In genomic region chrX:497201-497710, GRCh38 we compare ENCODE assay signal across 18 cellular contexts.
DNase-seq lines count a peak whose midpoint lies in the region; ATAC-seq, FAIRE-seq and TF ChIP-seq lines count a peak whose summit lies in the region.
"Had no signal": no experiment of that assay in that cellular context is flagged by ENCODE, and none has a peak within 500 bp of the region (broad histone marks: within the 10 kb centered on the region; RNA-seq: fewer than 3 reads in every experiment).

No MANE protein-coding gene starts in this region.

- no peak for ATAC-seq in upper lobe of right lung
- ATAC-seq: CD8-positive, alpha-beta T cell; GM12878 had no signal

- 0 out of 2 replicates have a peak overlapping the region, but pooled peaks have one; percentile 3 for H2AFZ ChIP-seq in H1 (ENCODE audit: low read length)
- no peak overlapping the region for H2AFZ ChIP-seq in neural progenitor cell (replicated peaks)

- DNase-seq in Daoy (ENCODE audit: low read depth) (peak; percentile 21), H1 (ENCODE audit: low read depth in 1 of 2, low spot score in 2 of 2) (no peak), neural progenitor cell (ENCODE audit: low spot score) (peak; percentile 33), upper lobe of right lung (peak; percentile 52), hypothalamus (lab: John Stamatoyannopoulos, UW) (no peak), KBM-7 (no peak), NCI-H2227 treated with DMSO at 0.1 percent for 48 hours (lab: John Stamatoyannopoulos, UW) (no peak)
- DNase-seq: 8988T; Calu3; CD8-positive, alpha-beta T cell; DMS79 treated with DMSO at 0.1 percent for 48 hours; EL; HCEC 1CT had no signal

- no peak for FAIRE-seq in H1 (lab: Jason Lieb, UNC)
- FAIRE-seq: GM12878, GM19239, H54 had no signal

- H3K4me2 ChIP-seq in H1 (ENCODE audit: insufficient read depth in 1 of 2, low read depth in 2 of 2, low read length in 2 of 2) (no peak overlapping the region), neural progenitor cell (no peak overlapping the region)
- H3K4me2 ChIP-seq: BLaER1 treated with 17β-estradiol and CSF1 and Interleukin-3, amounts not matched to agents 10 nM and 100 nM had no signal

- peaks cover 18% of the 10 kb centered on the region for H3K27me3 Mint-ChIP-seq in neural progenitor cell (ENCODE audit: insufficient read depth, low read depth)

- no peak overlapping the region for H3K14ac ChIP-seq in H1 (ENCODE audit: insufficient read length)

- peaks cover 13% of the 10 kb centered on the region for H3K23me2 ChIP-seq in H1 (ENCODE audit: low read depth, low read length)

- no peaks in the 10 kb centered on the region; a peak in 1 of 4 replicates for H3K79me2 ChIP-seq in H1 (ENCODE audit: control insufficient read depth in 1 of 2, insufficient read depth in 2 of 2, low read length in 2 of 2)
- no peaks in the 10 kb centered on the region for H3K79me2 ChIP-seq in neural progenitor cell (ENCODE audit: low read depth)

- TF ChIP-seq POLR2A in H1 (IDR thresholded peaks at IDR 0.05; ENCODE audit: control extremely low read depth in 1 of 2, low read depth in 2 of 2, low read length in 2 of 2): no peak

- H3K9ac ChIP-seq in H1 (replicated peaks in 1 of 4; ENCODE audit: extremely low read depth in 1 of 4, low read depth in 3 of 4, low read length in 3 of 4) (no peak overlapping the region), neural progenitor cell (no peak overlapping the region)
- H3K9ac ChIP-seq: BLaER1 treated with 17β-estradiol and CSF1 and Interleukin-3, amounts not matched to agents 10 nM and 100 nM had no signal

- no peak overlapping the region for H3K56ac ChIP-seq in H1 (replicated peaks; ENCODE audit: insufficient read length, low read depth, low read length)

- no peaks in the 10 kb centered on the region; a peak in 1 of 8 replicates for H3K36me3 ChIP-seq in H1 (ENCODE audit: control insufficient read depth in 2 of 4, insufficient read depth in 4 of 4, low read length in 3 of 4)
- H3K36me3 ChIP-seq in neural progenitor cell: no peaks in the 10 kb centered on the region
- no peaks in the 10 kb centered on the region for H3K36me3 ChIP-seq in upper lobe of right lung
- H3K36me3 ChIP-seq: BLaER1 treated with 17β-estradiol and CSF1 and Interleukin-3, amounts not matched to agents 10 nM and 100 nM had no signal

- no peak for TF ChIP-seq CTCF in H1 (IDR thresholded peaks at IDR 0.05; ENCODE audit: control extremely low read depth in 1 of 3, insufficient read depth in 1 of 3, low read depth in 1 of 3, low read length in 3 of 3)
- no peak for TF ChIP-seq CTCF in neural progenitor cell (IDR thresholded peaks at IDR 0.05)
- TF ChIP-seq CTCF in upper lobe of right lung (IDR thresholded peaks at IDR 0.05): no peak

- no peak overlapping the region for H4K5ac ChIP-seq in H1 (ENCODE audit: insufficient read length, low read depth, low read length)

- peaks cover 32% of the 10 kb centered on the region for H3K4me1 Mint-ChIP-seq in neural progenitor cell

- H2BK15ac ChIP-seq in H1 (ENCODE audit: low read length): no peak overlapping the region

- H3K4ac ChIP-seq in H1 (replicated peaks; ENCODE audit: insufficient read length, low read depth, low read length): no peak overlapping the region

- H3K36me3 Mint-ChIP-seq in neural progenitor cell: no peaks in the 10 kb centered on the region
- H3K36me3 Mint-ChIP-seq: CD8-positive, alpha-beta T cell had no signal

- H3K9me3 ChIP-seq in H1 (ENCODE audit: insufficient read depth in 2 of 2, low read depth in 1 of 2, low read length in 1 of 2) (no peaks in the 10 kb centered on the region), neural progenitor cell (ENCODE audit: low read depth) (no peaks in the 10 kb centered on the region), upper lobe of right lung (no peaks in the 10 kb centered on the region)
- H3K9me3 ChIP-seq: BLaER1 treated with 17β-estradiol and CSF1 and Interleukin-3, amounts not matched to agents 10 nM and 100 nM had no signal

- peaks cover 2% of the 10 kb centered on the region for H3K9me3 Mint-ChIP-seq in neural progenitor cell
- H3K9me3 Mint-ChIP-seq: CD8-positive, alpha-beta T cell had no signal

- H2BK20ac ChIP-seq in H1 (ENCODE audit: low read length): 0 out of 2 replicates have a peak overlapping the region, but pooled peaks have one; percentile 61

- TF ChIP-seq EP300 in H1 (IDR thresholded peaks at IDR 0.05; ENCODE audit: borderline replicate concordance in 1 of 2, low read depth in 2 of 2, low read length in 2 of 2): no peak

- peaks cover 3% of the 10 kb centered on the region; the same call in 1 of the 2 replicates for H3K79me1 ChIP-seq in H1 (ENCODE audit: low read depth, low read length)

- H3K4me3 ChIP-seq in H1 (ENCODE audit: extremely low read depth in 1 of 4, insufficient read depth in 2 of 4, low read depth in 3 of 4, low read length in 4 of 4) (no peak overlapping the region), neural progenitor cell (no peak overlapping the region), upper lobe of right lung (no peak overlapping the region)
- H3K4me3 ChIP-seq: BLaER1 treated with 17β-estradiol and CSF1 and Interleukin-3, amounts not matched to agents 10 nM and 100 nM; GM12878 had no signal

- H3K4me1 ChIP-seq in H1 (replicated peaks in 1 of 4; ENCODE audit: control insufficient read depth in 3 of 4, insufficient read depth in 4 of 4, low read length in 3 of 4) (peaks cover 5 to 28% (median 16%) of the 10 kb centered on the region in 4 experiments; a peak in 6 of 7 replicates), neural progenitor cell (peaks cover 18% of the 10 kb centered on the region), upper lobe of right lung (no peaks in the 10 kb centered on the region)
- H3K4me1 ChIP-seq: BLaER1 treated with 17β-estradiol and CSF1 and Interleukin-3, amounts not matched to agents 10 nM and 100 nM had no signal

- peaks cover 22% of the 10 kb centered on the region for H3F3A ChIP-seq in neural progenitor cell (ENCODE audit: low read depth)

- H2BK5ac ChIP-seq in H1 (ENCODE audit: low read depth, low read length): no peak overlapping the region

- no peak for TF ChIP-seq RAD21 in H1 (IDR thresholded peaks at IDR 0.05 in 1 of 2, conservative IDR thresholded peaks at IDR 0.05 in 1 of 2; ENCODE audit: low read depth in 2 of 2, low read length in 2 of 2)

- no peak overlapping the region for H4K8ac ChIP-seq in H1 (ENCODE audit: extremely low read depth, insufficient read depth, low read length)

- no peak overlapping the region for H3K27ac ChIP-seq in H1 (ENCODE audit: low read depth, low read length)
- H3K27ac ChIP-seq in neural progenitor cell: no peak overlapping the region
- no peak overlapping the region for H3K27ac ChIP-seq in upper lobe of right lung
- H3K27ac ChIP-seq: BLaER1 treated with 17β-estradiol and CSF1 and Interleukin-3, amounts not matched to agents 10 nM and 100 nM; HL-60 had no signal

- peak overlapping the region; percentile 50; the same call in 1 of the 2 replicates for H2BK12ac ChIP-seq in H1 (ENCODE audit: low read depth, low read length)

- H3K27ac Mint-ChIP-seq in neural progenitor cell: no peak overlapping the region
- H3K27ac Mint-ChIP-seq: CD8-positive, alpha-beta T cell had no signal

- H3K27me3 ChIP-seq in H1 (replicated peaks in 1 of 4; ENCODE audit: control insufficient read depth in 3 of 4, extremely low read depth in 1 of 4, insufficient read depth in 3 of 4, low read length in 3 of 4) (peaks cover 0 to 11% (median 8%) of the 10 kb centered on the region in 4 experiments; a peak in 6 of 7 replicates), neural progenitor cell (peaks cover 84% of the 10 kb centered on the region), upper lobe of right lung (peaks cover 13% of the 10 kb centered on the region)
- H3K27me3 ChIP-seq: BLaER1 treated with 17β-estradiol and CSF1 and Interleukin-3, amounts not matched to agents 10 nM and 100 nM had no signal

- POLR2A ChIA-PET in H1 (lab: Charles Lee; ENCODE audit: partially characterized antibody): no interaction called here

- WGBS in H1 (ENCODE audit: extremely low coverage in 1 of 2, insufficient coverage in 1 of 2, insufficient read length in 1 of 2, insufficient replicate concordance in 2 of 2, low coverage in 1 of 2, low lambda C conversion rate in 2 of 2, missing lambda C conversion rate in 1 of 2), 2 experiments: 83% methylated on average over 28 of the region's 28 CpGs; no CpG with 5 or more reads in 1 of the 2 experiments

- intact Hi-C loops in upper lobe of right lung (cut with DNase I): no loop called here

- no peak overlapping the region for H2BK120ac ChIP-seq in H1 (replicated peaks; ENCODE audit: low read depth, low read length)

- CTCF ChIA-PET in H1 (lab: Charles Lee; ENCODE audit: partially characterized antibody): no interaction called here

- no peak overlapping the region for H3K4me3 Mint-ChIP-seq in neural progenitor cell
- H3K4me3 Mint-ChIP-seq: CD8-positive, alpha-beta T cell had no signal

- H3K23ac ChIP-seq in H1 (ENCODE audit: insufficient read length): no peak overlapping the region

- H2AK5ac ChIP-seq in H1 (ENCODE audit: low read depth, low read length): no peak overlapping the region

- peaks cover 0 to 1% of the 10 kb centered on the region in 2 experiments for H4K20me1 ChIP-seq in H1 (replicated peaks in 1 of 2; ENCODE audit: control insufficient read depth in 1 of 2, insufficient read depth in 2 of 2, low read length in 2 of 2)
- H4K20me1 ChIP-seq in neural progenitor cell (ENCODE audit: low read depth): peaks cover 16% of the 10 kb centered on the region
- H4K20me1 ChIP-seq: BLaER1 treated with 17β-estradiol and CSF1 and Interleukin-3, amounts not matched to agents 10 nM and 100 nM had no signal

- in situ Hi-C loops in KBM-7 (cut with MboI; ENCODE audit: low pct_unique_long_range_greater_than_20kb, low sequenced_read_pairs): no loop called here

- no peak overlapping the region for H4K91ac ChIP-seq in H1 (replicated peaks; ENCODE audit: insufficient read length, low read length)

- H3K18ac ChIP-seq in H1 (ENCODE audit: extremely low read depth, low read length): no peak overlapping the region

TF ChIP-seq in H1, 55 proteins besides CTCF, POLR2A, EP300 and RAD21 (continues in another document):
- TF ChIP-seq TCF12 (IDR thresholded peaks at IDR 0.05; ENCODE audit: low read depth, low read length) (no peak), CREB1 (IDR thresholded peaks at IDR 0.05) (no peak), JUND (IDR thresholded peaks at IDR 0.05; ENCODE audit: low read length) (no peak), NANOG (IDR thresholded peaks at IDR 0.05; ENCODE audit: insufficient read depth, low read depth, low read length, poor library complexity, severe bottlenecking) (no peak), SUZ12 (IDR thresholded peaks at IDR 0.05; ENCODE audit: low read length) (no peak), USF2 (IDR thresholded peaks at IDR 0.05; ENCODE audit: low read length) (no peak), BCL11A (IDR thresholded peaks at IDR 0.05; ENCODE audit: low read depth in 2 of 2, low read length in 2 of 2) (no peak), KDM4A (IDR thresholded peaks at IDR 0.05; ENCODE audit: low read depth, low read length, severe bottlenecking) (no peak)

Comparison
In these comparisons a context has a peak if more than half of its experiments do, and no peak if none do; other contexts are left out.
1. DNase-seq: peak in Daoy (single experiment), neural progenitor cell (single experiment) and upper lobe of right lung (single experiment); none in H1 (0 of 2), hypothalamus (0 of 51), KBM-7 (single experiment) and NCI-H2227 treated with DMSO at 0.1 percent for 48 hours (single experiment).